In the genomic region with DNA sequence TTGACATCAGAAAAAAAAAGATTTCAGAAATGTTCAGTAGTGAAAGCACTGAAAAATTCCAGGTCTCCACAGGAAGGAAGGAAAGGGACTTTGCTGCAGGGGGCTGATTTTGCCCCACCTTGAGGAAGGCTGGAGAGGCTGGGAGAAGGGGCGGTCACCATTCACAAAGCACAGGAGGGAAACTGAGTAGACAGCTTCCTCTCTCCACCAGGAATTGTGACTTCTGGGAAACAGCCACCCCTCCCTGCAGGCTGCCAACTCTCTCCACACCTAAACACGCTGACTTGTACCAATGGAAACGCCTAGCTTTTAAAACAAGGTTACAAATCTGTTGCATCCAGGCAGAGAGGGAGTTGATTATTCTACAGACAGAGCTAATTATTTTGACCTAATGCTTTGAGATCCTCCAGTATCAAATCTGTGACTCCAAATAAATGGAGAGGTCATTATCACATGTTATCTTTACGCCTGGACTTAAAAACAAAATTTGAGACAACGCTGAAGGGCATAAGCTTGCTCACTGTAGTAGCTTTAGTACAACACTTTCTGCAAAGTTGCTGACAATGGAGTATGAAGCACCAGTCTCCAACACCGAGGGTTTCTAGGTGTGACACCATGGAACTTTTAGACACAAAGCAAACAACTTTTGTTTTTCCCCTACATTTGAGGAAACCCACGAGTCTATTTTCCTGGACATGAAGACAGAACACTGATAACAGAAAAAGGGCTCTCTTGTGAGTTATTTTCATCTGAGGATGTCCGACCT, we compare ENCODE assay signal across 11 cellular contexts. TPM values are rescaled to one million over a fixed set of nuclear protein-coding genes. Genes with fewer than 3 reads are reported as not detected.
A peak's percentile ranks its signal among the peaks of the same experiment; 100 is the strongest.
DNase-seq lines count a peak whose midpoint lies in the region; ATAC-seq lines count a peak whose summit lies in the region.
"Had no signal": no experiment of that assay in that cellular context is flagged by ENCODE, and none has a peak within 500 bp of the region (broad histone marks: within the 10 kb centered on the region; RNA-seq: fewer than 3 reads in every experiment).

No MANE protein-coding gene starts in this region.

- H3K4me3 Mint-ChIP-seq in activated CD4-positive, alpha-beta T cell treated with anti-CD3 and anti-CD28 coated beads, Interleukin-2, amount 10 ng/mL, durations not matched to agents 7 days and 5 days = peak overlapping the region; percentile 21
- peak overlapping the region; percentile 7 for H3K4me3 Mint-ChIP-seq in activated naive CD8-positive, alpha-beta T cell treated with anti-CD3 and anti-CD28 coated beads, Interleukin-2, amount 10 ng/mL, durations not matched to agents 7 days and 5 days

- H3K27me3 ChIP-seq in right cardiac atrium (ENCODE audit: control insufficient read depth, insufficient read depth) (no peaks in the 10 kb centered on the region), subcutaneous abdominal adipose tissue (ENCODE audit: control insufficient read depth in 5 of 5, insufficient read depth in 4 of 5, low read length in 5 of 5) (no peaks in the 10 kb centered on the region)

- H3K9me3 Mint-ChIP-seq in activated CD4-positive, alpha-beta T cell treated with anti-CD3 and anti-CD28 coated beads, Interleukin-2, amount 10 ng/mL, durations not matched to agents 7 days and 5 days = peaks cover 9% of the 10 kb centered on the region
- no peaks in the 10 kb centered on the region for H3K9me3 Mint-ChIP-seq in activated naive CD8-positive, alpha-beta T cell treated with anti-CD3 and anti-CD28 coated beads, Interleukin-2, amount 10 ng/mL, durations not matched to agents 7 days and 5 days

- intact Hi-C loops in right cardiac atrium (cut with DNase I) = no loop called here

- H3K36me3 Mint-ChIP-seq in activated CD4-positive, alpha-beta T cell treated with anti-CD3 and anti-CD28 coated beads, Interleukin-2, amount 10 ng/mL, durations not matched to agents 7 days and 5 days (ENCODE audit: low read depth) = peaks cover 32% of the 10 kb centered on the region
- H3K36me3 Mint-ChIP-seq in activated naive CD8-positive, alpha-beta T cell treated with anti-CD3 and anti-CD28 coated beads, Interleukin-2, amount 10 ng/mL, durations not matched to agents 7 days and 5 days = no peaks in the 10 kb centered on the region

- 30% methylated on average over 8 of the region's 8 CpGs for WGBS in right cardiac atrium

- POLR2A ChIA-PET in activated CD4-positive, alpha-beta T cell treated with anti-CD3 and anti-CD28 coated beads, Interleukin-2, amount 10 ng/mL, durations not matched to agents 7 days and 5 days (lab: Charles Lee) = no interaction called here
- POLR2A ChIA-PET in activated naive CD8-positive, alpha-beta T cell treated with anti-CD3 and anti-CD28 coated beads, Interleukin-2, amount 10 ng/mL, durations not matched to agents 7 days and 5 days (lab: Charles Lee) = no interaction called here

- H3K4me3 ChIP-seq in right cardiac atrium (ENCODE audit: low read length) (no peak overlapping the region), subcutaneous abdominal adipose tissue (ENCODE audit: low read depth in 1 of 5, low read length in 5 of 5) (no peak overlapping the region)

- no peaks in the 10 kb centered on the region for H3K36me3 ChIP-seq in subcutaneous abdominal adipose tissue (ENCODE audit: control insufficient read depth in 5 of 5, insufficient read depth in 5 of 5, low read length in 5 of 5)

- H3K9me3 ChIP-seq in right cardiac atrium (ENCODE audit: control insufficient read depth, low read length) (no peaks in the 10 kb centered on the region), subcutaneous abdominal adipose tissue (ENCODE audit: control insufficient read depth in 5 of 5, low read length in 5 of 5) (no peaks in the 10 kb centered on the region)

- H3K4me1 ChIP-seq in right cardiac atrium (ENCODE audit: control insufficient read depth, insufficient read depth, low read length) (peaks cover 21% of the 10 kb centered on the region), subcutaneous abdominal adipose tissue (ENCODE audit: control insufficient read depth in 5 of 5, insufficient read depth in 5 of 5, low read length in 5 of 5) (peaks cover 0 to 34% (median 10%) of the 10 kb centered on the region in 5 donors)

- peak overlapping the region; percentile 80 for H3K27ac Mint-ChIP-seq in activated CD4-positive, alpha-beta T cell treated with anti-CD3 and anti-CD28 coated beads, Interleukin-2, amount 10 ng/mL, durations not matched to agents 7 days and 5 days
- peak overlapping the region; percentile 5 for H3K27ac Mint-ChIP-seq in activated naive CD8-positive, alpha-beta T cell treated with anti-CD3 and anti-CD28 coated beads, Interleukin-2, amount 10 ng/mL, durations not matched to agents 7 days and 5 days

- H3K27me3 Mint-ChIP-seq in activated CD4-positive, alpha-beta T cell treated with anti-CD3 and anti-CD28 coated beads, Interleukin-2, amount 10 ng/mL, durations not matched to agents 7 days and 5 days = no peaks in the 10 kb centered on the region
- H3K27me3 Mint-ChIP-seq in activated naive CD8-positive, alpha-beta T cell treated with anti-CD3 and anti-CD28 coated beads, Interleukin-2, amount 10 ng/mL, durations not matched to agents 7 days and 5 days = peaks cover 8% of the 10 kb centered on the region

- CTCF ChIA-PET in activated CD4-positive, alpha-beta T cell treated with anti-CD3 and anti-CD28 coated beads, Interleukin-2, amount 10 ng/mL, durations not matched to agents 7 days and 5 days (lab: Charles Lee) = no interaction called here

- H3K27ac ChIP-seq in right cardiac atrium (ENCODE audit: low read length) (peak overlapping the region; percentile 68), subcutaneous abdominal adipose tissue (ENCODE audit: low read depth, low read length) (peak overlapping the region; percentile 38)

- H3K4me1 Mint-ChIP-seq in activated CD4-positive, alpha-beta T cell treated with anti-CD3 and anti-CD28 coated beads, Interleukin-2, amount 10 ng/mL, durations not matched to agents 7 days and 5 days = peaks cover 45% of the 10 kb centered on the region
- no peaks in the 10 kb centered on the region for H3K4me1 Mint-ChIP-seq in activated naive CD8-positive, alpha-beta T cell treated with anti-CD3 and anti-CD28 coated beads, Interleukin-2, amount 10 ng/mL, durations not matched to agents 7 days and 5 days

- ATAC-seq in activated naive CD8-positive, alpha-beta T cell treated with anti-CD3 and anti-CD28 coated beads, Interleukin-2, amount 10 ng/mL, durations not matched to agents 7 days and 5 days (ENCODE audit: low read depth) = no peak
- ATAC-seq in right cardiac atrium (peak; percentile 61 to 77), GM18909 (IDR thresholded peaks at IDR 0.05; ENCODE audit: poor library complexity, unreplicated experiment) (no peak)
- ATAC-seq in activated CD4-positive, CD25-positive, alpha-beta regulatory T cell treated with anti-CD3 and anti-CD28 coated beads, Interleukin-2, amount 50 U/mL, for 24 hours = no peak

- DNase-seq in activated CD4-positive, alpha-beta T cell treated with anti-CD3 and anti-CD28 coated beads, Interleukin-2, amount 10 ng/mL, durations not matched to agents 7 days and 5 days = no peak
- DNase-seq in activated CD4-positive, alpha-beta T cell treated with anti-CD3 and anti-CD28 coated beads for 4 hours = no peak
- DNase-seq in activated naive CD8-positive, alpha-beta T cell treated with anti-CD3 and anti-CD28 coated beads, Interleukin-2, amount 10 ng/mL, durations not matched to agents 7 days and 5 days = no peak
- peak; percentile 25 to 58 (median 51) for DNase-seq in right cardiac atrium
- no peak for DNase-seq in D341Med (ENCODE audit: low spot score)
- DNase-seq: activated effector memory CD4-positive, alpha-beta T cell treated with Interleukin-2 at 50 U/mL for 16 hours; effector CD8-positive, alpha-beta T cell; NK-92 treated with Interleukin-12 subunit alpha and Interleukin-12 subunit beta, amount 100 ng/mL, for 24 hours had no signal

- H3K9ac ChIP-seq in subcutaneous abdominal adipose tissue (ENCODE audit: low read length in 5 of 5) = no peak overlapping the region

RNA-seq across cellular contexts. Expression of a gene that starts 42.7 kb away (rescaled TPM):
- 10 to 100 TPM; 28.2 to 29.3 TPM for total RNA-seq in activated CD4-positive, alpha-beta T cell treated with anti-CD3 and anti-CD28 coated beads, Interleukin-2, amount 10 ng/mL, durations not matched to agents 7 days and 5 days
- 10 to 100 TPM; 32.8 to 36.4 TPM for total RNA-seq in activated naive CD8-positive, alpha-beta T cell treated with anti-CD3 and anti-CD28 coated beads, Interleukin-2, amount 10 ng/mL, durations not matched to agents 7 days and 5 days
- total RNA-seq in right cardiac atrium = 100 to 1,000 TPM in 3 of 4 donors, 10 to 100 TPM in 1; 76.9 to 110 (median 104) TPM
- polyA plus RNA-seq in right cardiac atrium = 25.9 TPM

Comparison
In these comparisons a context has a peak if more than half of its experiments do, and no peak if none do; other contexts are left out.
1. DNase-seq: peak in right cardiac atrium (3 of 3); none in activated CD4-positive, alpha-beta T cell treated with anti-CD3 and anti-CD28 coated beads, Interleukin-2, amount 10 ng/mL, durations not matched to agents 7 days and 5 days (single experiment), activated CD4-positive, alpha-beta T cell treated with anti-CD3 and anti-CD28 coated beads for 4 hours (0 of 2), activated naive CD8-positive, alpha-beta T cell treated with anti-CD3 and anti-CD28 coated beads, Interleukin-2, amount 10 ng/mL, durations not matched to agents 7 days and 5 days (single experiment) and D341Med (single experiment).
2. ATAC-seq: peak in right cardiac atrium (2 of 2); none in activated naive CD8-positive, alpha-beta T cell treated with anti-CD3 and anti-CD28 coated beads, Interleukin-2, amount 10 ng/mL, durations not matched to agents 7 days and 5 days (single experiment), GM18909 (single experiment) and activated CD4-positive, CD25-positive, alpha-beta regulatory T cell treated with anti-CD3 and anti-CD28 coated beads, Interleukin-2, amount 50 U/mL, for 24 hours (0 of 2).